Comparison of ENCODE assay signal across 12 cellular contexts in genomic region chr10:102593074-102593803, GRCh38. TPM values are rescaled to one million over a fixed set of nuclear protein-coding genes. Genes with fewer than 3 reads are reported as not detected.
DNase-seq lines count a peak whose midpoint lies in the region; ATAC-seq and TF ChIP-seq lines count a peak whose summit lies in the region.
"Had no signal": no experiment of that assay in that cellular context is flagged by ENCODE, and none has a peak within 500 bp of the region (broad histone marks: within the 10 kb centered on the region; RNA-seq: fewer than 3 reads in every experiment).

No MANE protein-coding gene starts in this region.

- peak overlapping the region; percentile 21 for H3K4me3 Mint-ChIP-seq in endothelial cell (ENCODE audit: unreplicated experiment)
- H3K4me3 Mint-ChIP-seq in progenitor cell of endocrine pancreas (ENCODE audit: low read depth) = no peak overlapping the region
- H3K4me3 Mint-ChIP-seq: activated T-cell treated with anti-CD3 and anti-CD28 coated beads, Interleukin-2, amount 50 U/mL, for 24 hours had no signal

- H3K4me3 ChIP-seq in PC-3 (ENCODE audit: low read length) = no peak overlapping the region

- H3K36me3 ChIP-seq in PC-3 (ENCODE audit: low read depth, low read length) = no peaks in the 10 kb centered on the region

- no peaks in the 10 kb centered on the region for H3K9me3 ChIP-seq in PC-3 (ENCODE audit: low read length)

- peak; percentile 70 for ATAC-seq in PC-3
- no peak for ATAC-seq in GM21737 (IDR thresholded peaks at IDR 0.05; ENCODE audit: unreplicated experiment)
- no peak for ATAC-seq in HG02642 (IDR thresholded peaks at IDR 0.05; ENCODE audit: poor library complexity, unreplicated experiment)

- peak overlapping the region; percentile 67 for H3K27ac ChIP-seq in PC-3 (ENCODE audit: low read length)

- no peaks in the 10 kb centered on the region for H4K20me1 ChIP-seq in PC-3 (ENCODE audit: low read length)

- CTCF ChIA-PET in PC-3 (lab: Charles Lee) = no interaction called here

- 0 out of 2 replicates have a peak overlapping the region, but pooled peaks have one; percentile 48 for H2AFZ ChIP-seq in PC-3 (ENCODE audit: low read length)

- no peaks in the 10 kb centered on the region for H3K9me3 Mint-ChIP-seq in endothelial cell (ENCODE audit: unreplicated experiment)
- no peaks in the 10 kb centered on the region for H3K9me3 Mint-ChIP-seq in progenitor cell of endocrine pancreas (ENCODE audit: low read depth)
- H3K9me3 Mint-ChIP-seq: activated T-cell treated with anti-CD3 and anti-CD28 coated beads, Interleukin-2, amount 50 U/mL, for 24 hours had no signal

- no TSS peak for BruUV-seq in PC-3 (replicated peaks; lab: Mats Ljungman, UMichigan)

- peaks cover 18% of the 10 kb centered on the region for H3K4me1 ChIP-seq in PC-3 (ENCODE audit: insufficient read depth, low read length)

- H3K79me2 ChIP-seq in PC-3 (ENCODE audit: low read length) = no peaks in the 10 kb centered on the region

- H3K27me3 Mint-ChIP-seq in endothelial cell (ENCODE audit: unreplicated experiment) (peaks cover 3% of the 10 kb centered on the region), progenitor cell of endocrine pancreas (no peaks in the 10 kb centered on the region)
- H3K27me3 Mint-ChIP-seq: activated T-cell treated with anti-CD3 and anti-CD28 coated beads, Interleukin-2, amount 50 U/mL, for 24 hours had no signal

- TF ChIP-seq CTCF in PC-3 (conservative IDR thresholded peaks at IDR 0.05; ENCODE audit: low read depth, low read length) = no peak
- TF ChIP-seq CTCF in endothelial cell (IDR thresholded peaks at IDR 0.05; ENCODE audit: unreplicated experiment) = no peak
- no peak for TF ChIP-seq CTCF in progenitor cell of endocrine pancreas (IDR thresholded peaks at IDR 0.05; ENCODE audit: unreplicated experiment)

- peaks cover 59% of the 10 kb centered on the region for H3K4me1 Mint-ChIP-seq in endothelial cell (ENCODE audit: unreplicated experiment)
- peaks cover 7% of the 10 kb centered on the region for H3K4me1 Mint-ChIP-seq in progenitor cell of endocrine pancreas (ENCODE audit: low read depth)

- H3K27me3 ChIP-seq in PC-3 (ENCODE audit: low read length) = no peaks in the 10 kb centered on the region

- peak overlapping the region; percentile 49; the same call in 1 of the 2 replicates for H3K4me2 ChIP-seq in PC-3 (ENCODE audit: low read length)

- H3F3A ChIP-seq in PC-3 (ENCODE audit: low read length, unreplicated experiment) = no peaks in the 10 kb centered on the region

- POLR2A ChIA-PET in PC-3 (lab: Charles Lee; ENCODE audit: unreplicated experiment) = no interaction called here

- DNase-seq in ELF-1 (ENCODE audit: low read depth, low spot score) = peak; percentile 88
- peak; percentile 56 for DNase-seq in PC-3
- DNase-seq in endothelial cell (ENCODE audit: low spot score) = no peak
- no peak for DNase-seq in progenitor cell of endocrine pancreas (ENCODE audit: low spot score, unreplicated experiment)
- DNase-seq in RPMI8226 = no peak
- no peak for DNase-seq in NCI-H524 (lab: John Stamatoyannopoulos, UW)
- DNase-seq: activated T-cell treated with anti-CD3 and anti-CD28 coated beads, Interleukin-2, amount 50 U/mL, for 24 hours; COR-L47; NCI-H774; retina had no signal

- H3K36me3 Mint-ChIP-seq in endothelial cell (ENCODE audit: low read depth, unreplicated experiment) = peaks cover 4% of the 10 kb centered on the region
- peaks cover 2% of the 10 kb centered on the region for H3K36me3 Mint-ChIP-seq in progenitor cell of endocrine pancreas (ENCODE audit: insufficient read depth)

- intact Hi-C loops in PC-3 (cut with micrococcal nuclease) = loop anchor here (10.0 kb wide), 1 partner anchor 52 kb away; the partner anchor contains the start of gene TRIM8

- H3K9ac ChIP-seq in PC-3 (ENCODE audit: low read length) = peak overlapping the region; percentile 20; the same call in 1 of the 2 replicates

- H3K9me2 ChIP-seq in PC-3 (replicated peaks; ENCODE audit: low read length) = no peaks in the 10 kb centered on the region

- peak overlapping the region; percentile 48 for H3K27ac Mint-ChIP-seq in endothelial cell (ENCODE audit: unreplicated experiment)
- H3K27ac Mint-ChIP-seq in progenitor cell of endocrine pancreas = peak overlapping the region; percentile 84
- H3K27ac Mint-ChIP-seq: activated T-cell treated with anti-CD3 and anti-CD28 coated beads, Interleukin-2, amount 50 U/mL, for 24 hours had no signal

RNA-seq across cellular contexts. Expression of gene TRIM8, which starts 51.0 kb away (rescaled TPM):
- 61.4 and 103 TPM in 2 replicates for total RNA-seq in PC-3 (2014; rRNA removed)
- total RNA-seq in endothelial cell (ENCODE audit: unreplicated experiment) = 219 TPM
- total RNA-seq in progenitor cell of endocrine pancreas = 66.1 and 69.1 TPM in 2 replicates

Comparison
In these comparisons a context has a peak if more than half of its experiments do, and no peak if none do; other contexts are left out.
1. DNase-seq: peak in ELF-1 (single experiment) and PC-3 (single experiment); none in endothelial cell (single experiment), progenitor cell of endocrine pancreas (single experiment), RPMI8226 (single experiment) and NCI-H524 (0 of 2).